In the genomic region with DNA sequence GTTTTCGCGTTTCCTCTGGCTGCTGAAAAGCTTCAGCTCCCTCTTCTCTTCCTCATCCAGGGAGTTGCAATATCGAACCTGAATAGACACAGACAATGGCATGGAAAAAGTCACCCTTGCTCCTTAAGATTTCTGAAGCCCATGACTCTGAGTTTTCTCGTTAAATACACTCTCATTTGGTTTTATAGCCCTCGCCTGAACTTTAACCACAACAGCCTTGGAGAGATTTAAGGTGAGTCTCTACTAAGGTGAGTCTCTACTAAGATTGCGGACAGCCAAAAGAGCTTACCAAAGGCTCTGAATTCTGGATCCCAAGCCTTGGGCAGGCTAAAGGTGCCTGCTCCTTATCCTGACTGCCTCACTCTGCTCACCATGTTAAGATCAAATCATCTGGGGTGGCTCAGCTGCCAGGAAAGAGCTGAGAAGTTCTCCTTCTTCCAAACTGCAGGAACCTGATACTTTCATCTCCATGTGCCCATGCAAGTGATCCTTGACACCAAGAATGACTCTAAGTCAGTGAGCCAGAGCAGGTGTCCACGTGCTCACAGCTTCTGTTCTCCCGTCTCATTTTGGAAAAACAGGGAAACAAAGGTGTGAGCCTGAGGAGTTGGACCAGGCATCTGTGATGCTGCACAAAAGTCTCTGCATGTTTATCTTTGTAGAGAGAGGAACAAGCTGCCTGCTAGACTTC, we compare ENCODE assay signal across 28 cellular contexts.
"Had no signal": no experiment of that assay in that cellular context is flagged by ENCODE, and none has a peak within 500 bp of the region (broad histone marks: within the 10 kb centered on the region; RNA-seq: fewer than 3 reads in every experiment).

No MANE protein-coding gene starts in this region.

- H3K27ac ChIP-seq: breast epithelium, epithelial cell of prostate, suprapubic skin had no signal

- H3K9me3 Mint-ChIP-seq: activated B cell treated with CpG ODN at 0.5 μM for 24 hours; activated CD8-positive, alpha-beta T cell treated with anti-CD3 and anti-CD28 coated beads for 36 hours; activated T-cell treated with anti-CD3 and anti-CD28 coated beads, Interleukin-2, amount 50 U/mL, for 4 hours; activated T-helper 17 cell treated with anti-CD3 and anti-CD28 coated beads, Interleukin-2, amount 50 U/mL, for 72 hours; mesothelial cell of epicardium; natural killer cell; stimulated activated naive B cell treated with anti-CD40 and anti-IgM and Interleukin-4, amounts not matched to agents 10 μg/mL and 1 μg/mL and 100 μg/mL, for 72 hours; T-helper 2 cell treated with Interferon-gamma antibody and Interleukin-4, amounts not matched to agents 5 μg/mL and 100 μg/mL, for 36 hours had no signal

- H3K4me1 Mint-ChIP-seq: activated T-helper 17 cell treated with anti-CD3 and anti-CD28 coated beads, Interleukin-2, amount 50 U/mL, for 72 hours; central memory CD8-positive, alpha-beta T cell; natural killer cell had no signal

- H3K36me3 Mint-ChIP-seq: activated naive CD4-positive, alpha-beta T cell treated with anti-CD3 and anti-CD28 coated beads, Interleukin-2, amount 50 U/mL, for 72 hours; natural killer cell; stimulated activated naive B cell treated with anti-CD40 and anti-IgM and Interleukin-4, amounts not matched to agents 10 μg/mL and 1 μg/mL and 100 μg/mL, for 72 hours had no signal

- H3K27me3 ChIP-seq: breast epithelium, esophagus squamous epithelium, heart right ventricle, suprapubic skin, uterus had no signal

- H3K27ac Mint-ChIP-seq: activated B cell treated with CpG ODN at 0.5 μM for 24 hours; activated CD8-positive, alpha-beta T cell treated with anti-CD3 and anti-CD28 coated beads for 36 hours; activated naive CD4-positive, alpha-beta T cell treated with anti-CD3 and anti-CD28 coated beads, Interleukin-2, amount 50 U/mL, for 72 hours; activated T-helper 17 cell treated with anti-CD3 and anti-CD28 coated beads, Interleukin-2, amount 50 U/mL, for 72 hours; mesothelial cell of epicardium; natural killer cell; stimulated activated naive B cell treated with anti-CD40 and anti-IgM and Interleukin-4, amounts not matched to agents 10 μg/mL and 1 μg/mL and 100 μg/mL, for 72 hours; T-helper 2 cell treated with Interferon-gamma antibody and Interleukin-4, amounts not matched to agents 5 μg/mL and 100 μg/mL, for 36 hours; type B pancreatic cell had no signal

- ATAC-seq: activated CD8-positive, alpha-beta T cell treated with anti-CD3 and anti-CD28 coated beads for 36 hours; activated naive CD4-positive, alpha-beta T cell treated with anti-CD3 and anti-CD28 coated beads, Interleukin-2, amount 50 U/mL, for 72 hours; activated T-cell treated with anti-CD3 and anti-CD28 coated beads, Interleukin-2, amount 50 U/mL, for 4 hours; activated T-helper 17 cell treated with anti-CD3 and anti-CD28 coated beads, Interleukin-2, amount 50 U/mL, for 72 hours; heart right ventricle; natural killer cell; right cardiac atrium; stimulated activated naive B cell treated with anti-CD40 and anti-IgM and Interleukin-4, amounts not matched to agents 10 μg/mL and 1 μg/mL and 100 μg/mL, for 72 hours had no signal

- H3K4me3 Mint-ChIP-seq: activated B cell treated with CpG ODN at 0.5 μM for 24 hours; activated CD8-positive, alpha-beta T cell treated with anti-CD3 and anti-CD28 coated beads for 36 hours; activated T-cell treated with anti-CD3 and anti-CD28 coated beads, Interleukin-2, amount 50 U/mL, for 4 hours; activated T-helper 17 cell treated with anti-CD3 and anti-CD28 coated beads, Interleukin-2, amount 50 U/mL, for 72 hours; central memory CD8-positive, alpha-beta T cell; mesothelial cell of epicardium; natural killer cell; stimulated activated naive B cell treated with anti-CD40 and anti-IgM and Interleukin-4, amounts not matched to agents 10 μg/mL and 1 μg/mL and 100 μg/mL, for 72 hours; T-helper 2 cell treated with Interferon-gamma antibody and Interleukin-4, amounts not matched to agents 5 μg/mL and 100 μg/mL, for 36 hours; type B pancreatic cell had no signal

- H3K4me3 ChIP-seq: breast epithelium, esophagus squamous epithelium, heart right ventricle, suprapubic skin, uterus had no signal

- H3K36me3 ChIP-seq: breast epithelium, uterus had no signal

- H3K9me3 ChIP-seq: breast epithelium, esophagus squamous epithelium, heart right ventricle, suprapubic skin, uterus had no signal

- H3K27me3 Mint-ChIP-seq: stimulated activated naive B cell treated with anti-CD40 and anti-IgM and Interleukin-4, amounts not matched to agents 10 μg/mL and 1 μg/mL and 100 μg/mL, for 72 hours; type B pancreatic cell had no signal

- DNase-seq: activated B cell treated with CpG ODN at 0.5 μM for 24 hours; activated CD4-positive, alpha-beta T cell treated with anti-CD3 and anti-CD28 coated beads, Interleukin-2, amount 50 U/mL, for 1 hour; activated CD8-positive, alpha-beta T cell treated with anti-CD3 and anti-CD28 coated beads for 36 hours; activated naive CD4-positive, alpha-beta T cell; activated T-cell treated with anti-CD3 and anti-CD28 coated beads, Interleukin-2, amount 50 U/mL, for 4 hours; dermis blood vessel endothelial cell; effector CD4-positive, alpha-beta T cell; esophagus squamous epithelium; foreskin melanocyte; heart right ventricle; kidney glomerular epithelial cell; natural killer cell; posterior cingulate gyrus; right cardiac atrium; stimulated activated CD4-positive, alpha-beta T cell treated with anti-CD3 and anti-CD28 coated beads, Interleukin-15, amount 100 ng/mL, for 24 hours; stimulated activated CD4-positive, alpha-beta T cell treated with anti-CD3 and anti-CD28 coated beads, Interleukin-2, amount 100 ng/mL, for 24 hours; stimulated activated naive B cell treated with anti-CD40 and anti-IgM and Interleukin-4, amounts not matched to agents 10 μg/mL and 1 μg/mL and 100 μg/mL, for 72 hours; T-helper 1 cell; uterus had no signal
